30 cellular contexts compared by ENCODE assay signal in the genomic region with DNA sequence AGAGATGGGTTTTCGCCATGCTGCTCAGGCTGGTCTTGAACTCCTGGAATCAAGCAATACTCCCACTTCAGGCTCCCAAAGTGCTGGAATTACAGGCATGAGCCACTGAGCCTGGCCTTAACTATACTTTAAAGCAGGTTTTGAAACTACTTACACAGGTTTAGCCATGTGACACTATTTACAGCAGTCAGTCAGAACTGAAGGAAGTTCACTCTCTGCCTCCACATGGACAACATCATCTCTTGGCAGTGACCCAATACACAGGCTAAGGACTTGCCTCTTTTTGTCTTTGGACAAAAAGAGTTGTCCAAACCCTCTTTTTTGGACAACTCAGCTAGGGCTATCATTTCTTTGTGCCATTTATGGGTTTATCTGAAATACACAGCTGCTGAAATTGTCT.
DNase-seq lines count a peak whose midpoint lies in the region; ATAC-seq, FAIRE-seq and TF ChIP-seq lines count a peak whose summit lies in the region.
"Had no signal": no experiment of that assay in that cellular context is flagged by ENCODE, and none has a peak within 500 bp of the region (broad histone marks: within the 10 kb centered on the region; RNA-seq: fewer than 3 reads in every experiment).

No MANE protein-coding gene starts in this region.

- ATAC-seq in HG02981 (IDR thresholded peaks at IDR 0.05; ENCODE audit: unreplicated experiment) = no peak
- no peak for ATAC-seq in GM18517 (IDR thresholded peaks at IDR 0.05; ENCODE audit: unreplicated experiment)
- no peak for ATAC-seq in activated naive CD4-positive, alpha-beta T cell treated with anti-CD3 and anti-CD28 coated beads, Interleukin-2, amount 50 U/mL, for 72 hours
- ATAC-seq: activated T-helper 17 cell treated with anti-CD3 and anti-CD28 coated beads, Interleukin-2, amount 50 U/mL, for 72 hours; HepG2; left ventricle myocardium superior had no signal

- no peaks in the 10 kb centered on the region for H3K36me3 ChIP-seq in bronchial epithelial cell (ENCODE audit: control insufficient read depth, insufficient read depth, low read length)
- H3K36me3 ChIP-seq: Peyer's patch, thyroid gland, uterus had no signal

- H3K9me3 Mint-ChIP-seq in activated naive CD4-positive, alpha-beta T cell treated with anti-CD3 and anti-CD28 coated beads, Interleukin-2, amount 50 U/mL, for 72 hours = peaks cover 23 to 24% of the 10 kb centered on the region in 2 donors

- H3K27me3 ChIP-seq in bronchial epithelial cell (ENCODE audit: control insufficient read depth, insufficient read depth, low read length) = no peaks in the 10 kb centered on the region
- H3K27me3 ChIP-seq: Peyer's patch, thyroid gland, uterus had no signal

- TF ChIP-seq CTCF in bronchial epithelial cell (IDR thresholded peaks at IDR 0.05; ENCODE audit: insufficient read depth, low read length, severe bottlenecking) = no peak

- no peak overlapping the region for H3K27ac Mint-ChIP-seq in activated naive CD4-positive, alpha-beta T cell treated with anti-CD3 and anti-CD28 coated beads, Interleukin-2, amount 50 U/mL, for 72 hours
- H3K27ac Mint-ChIP-seq: activated T-helper 17 cell treated with anti-CD3 and anti-CD28 coated beads, Interleukin-2, amount 50 U/mL, for 72 hours; progenitor cell of endocrine pancreas had no signal

- TF ChIP-seq POLR2A in GM12892 (IDR thresholded peaks at IDR 0.05; ENCODE audit: low read depth, low read length) = no peak

- H3K36me3 Mint-ChIP-seq in activated naive CD4-positive, alpha-beta T cell treated with anti-CD3 and anti-CD28 coated beads, Interleukin-2, amount 50 U/mL, for 72 hours = peaks cover 19 to 22% of the 10 kb centered on the region in 2 donors

- H3K4me3 ChIP-seq in bronchial epithelial cell (ENCODE audit: low read depth, low read length) = no peak overlapping the region
- H3K4me3 ChIP-seq: Peyer's patch, thyroid gland, uterus had no signal

- FAIRE-seq in GM12892 (lab: Jason Lieb, UNC) (peak; percentile 75), bronchial epithelial cell (lab: Jason Lieb, UNC) (peak; percentile 18)
- FAIRE-seq: colon, H54, HepG2, islet of Langerhans had no signal

- DNase-seq in GM12892 (ENCODE audit: insufficient read length) = no peak
- DNase-seq in M059J (ENCODE audit: low read depth) = peak; percentile 13
- peak; percentile 43 for DNase-seq in bronchial epithelial cell (ENCODE audit: low read depth)
- DNase-seq in kidney glomerular epithelial cell (lab: John Stamatoyannopoulos, UW) = peak; percentile 14
- no peak for DNase-seq in activated naive CD4-positive, alpha-beta T cell treated with anti-CD3 and anti-CD28 coated beads, Interleukin-2, amount 50 U/mL, for 72 hours (ENCODE audit: low spot score in 2 of 2)
- DNase-seq: activated CD4-positive, alpha-beta T cell treated with anti-CD3 and anti-CD28 coated beads for 48 hours; activated naive CD4-positive, alpha-beta T cell treated with anti-CD3 and anti-CD28 coated beads, Interleukin-2, amount 50 U/mL, for 16 hours; C1 segment of cervical spinal cord; DMS79 treated with DMSO at 0.1 percent for 48 hours; effector CD4-positive, alpha-beta T cell; foreskin fibroblast; GDM1; Karpas-422; left ventricle myocardium superior; NCI-H146; NCI-H446; NCI-H748 treated with DMSO at 0.1 percent for 48 hours; Peyer's patch; SIG-M5; stimulated activated CD4-positive, alpha-beta T cell treated with anti-CD3 and anti-CD28 coated beads, Interleukin-4, amount 100 ng/mL, for 24 hours; thyroid gland; uterus had no signal

Comparison
In these comparisons a context has a peak if more than half of its experiments do, and no peak if none do; other contexts are left out.
1. DNase-seq: peak in M059J (single experiment), bronchial epithelial cell (single experiment) and kidney glomerular epithelial cell (single experiment); none in GM12892 (single experiment) and activated naive CD4-positive, alpha-beta T cell treated with anti-CD3 and anti-CD28 coated beads, Interleukin-2, amount 50 U/mL, for 72 hours (0 of 2).